In genomic region chr1:175384546-175384945, GRCh38 we compare ENCODE assay signal across 4 cellular contexts.
"Had no signal": no experiment of that assay in that cellular context is flagged by ENCODE, and none has a peak within 500 bp of the region (broad histone marks: within the 10 kb centered on the region; RNA-seq: fewer than 3 reads in every experiment).

No MANE protein-coding gene starts in this region.

- DNase-seq: H9, HCEC 1CT, IMR-90, KG1 had no signal
